8 cellular contexts compared by ENCODE assay signal in genomic region chr18:6885992-6886823, GRCh38.
DNase-seq lines count a peak whose midpoint lies in the region; ATAC-seq and TF ChIP-seq lines count a peak whose summit lies in the region.

No MANE protein-coding gene starts in this region.

- H3K9me3 ChIP-seq in smooth muscle cell (replicated peaks; ENCODE audit: low read depth), result no peaks in the 10 kb centered on the region

- TF ChIP-seq CTCF in GM20000 (IDR thresholded peaks at IDR 0.05; ENCODE audit: extremely low read depth, missing control alignments) (peak; percentile 24), smooth muscle cell (IDR thresholded peaks at IDR 0.05; ENCODE audit: borderline replicate concordance, insufficient read depth, poor library complexity, severe bottlenecking) (peak; percentile 78)

- H3K4me3 ChIP-seq in smooth muscle cell, result no peak overlapping the region

- H3K4me2 ChIP-seq in smooth muscle cell, result no peak overlapping the region

- H3K36me3 ChIP-seq in smooth muscle cell (ENCODE audit: low read depth), result no peaks in the 10 kb centered on the region

- H4K20me1 ChIP-seq in smooth muscle cell (ENCODE audit: low read depth), result no peaks in the 10 kb centered on the region

- no peaks in the 10 kb centered on the region for H3K79me2 ChIP-seq in smooth muscle cell (ENCODE audit: low read depth)

- ATAC-seq in HG02852 (IDR thresholded peaks at IDR 0.05; ENCODE audit: unreplicated experiment), result no peak

- DNase-seq in Ammon's horn (ENCODE audit: low spot score), result peak; percentile 79
- peak; percentile 39 for DNase-seq in GM20000 (ENCODE audit: low spot score)
- peak; percentile 62 for DNase-seq in NCI-H2227 (lab: John Stamatoyannopoulos, UW; ENCODE audit: unreplicated experiment)
- DNase-seq in astrocyte of the hippocampus (ENCODE audit: low read depth, low spot score), result peak; percentile 69
- DNase-seq in hypothalamus (lab: John Stamatoyannopoulos, UW), result peak in 26 of 51 donors; percentile 1 to 63 (median 20)
- DNase-seq in smooth muscle cell (lab: John Stamatoyannopoulos, UW; ENCODE audit: unreplicated experiment), result no peak
- no peak for DNase-seq in T-helper 9 cell

- H3K27ac ChIP-seq in smooth muscle cell (ENCODE audit: low read depth), result no peak overlapping the region

- no peaks in the 10 kb centered on the region for H3K27me3 ChIP-seq in smooth muscle cell (ENCODE audit: low read depth)

- no peaks in the 10 kb centered on the region for H3F3A ChIP-seq in smooth muscle cell (ENCODE audit: low read depth)

- H3K4me1 ChIP-seq in smooth muscle cell (ENCODE audit: low read depth), result peaks cover 7% of the 10 kb centered on the region

- no peak overlapping the region for H3K9ac ChIP-seq in smooth muscle cell (ENCODE audit: low read depth)

- H2AFZ ChIP-seq in smooth muscle cell (ENCODE audit: low read depth), result no peak overlapping the region

- WGBS in smooth muscle cell (ENCODE audit: low lambda C conversion rate), result 34% methylated on average over 4 of the region's 4 CpGs

Comparison
In these comparisons a context has a peak if more than half of its experiments do, and no peak if none do; other contexts are left out.
1. DNase-seq: peak in Ammon's horn (single experiment), GM20000 (single experiment), NCI-H2227 (single experiment), astrocyte of the hippocampus (single experiment) and hypothalamus (26 of 51); none in smooth muscle cell (single experiment) and T-helper 9 cell (single experiment).